Comparison of ENCODE assay signal across 9 cellular contexts in the genomic region with DNA sequence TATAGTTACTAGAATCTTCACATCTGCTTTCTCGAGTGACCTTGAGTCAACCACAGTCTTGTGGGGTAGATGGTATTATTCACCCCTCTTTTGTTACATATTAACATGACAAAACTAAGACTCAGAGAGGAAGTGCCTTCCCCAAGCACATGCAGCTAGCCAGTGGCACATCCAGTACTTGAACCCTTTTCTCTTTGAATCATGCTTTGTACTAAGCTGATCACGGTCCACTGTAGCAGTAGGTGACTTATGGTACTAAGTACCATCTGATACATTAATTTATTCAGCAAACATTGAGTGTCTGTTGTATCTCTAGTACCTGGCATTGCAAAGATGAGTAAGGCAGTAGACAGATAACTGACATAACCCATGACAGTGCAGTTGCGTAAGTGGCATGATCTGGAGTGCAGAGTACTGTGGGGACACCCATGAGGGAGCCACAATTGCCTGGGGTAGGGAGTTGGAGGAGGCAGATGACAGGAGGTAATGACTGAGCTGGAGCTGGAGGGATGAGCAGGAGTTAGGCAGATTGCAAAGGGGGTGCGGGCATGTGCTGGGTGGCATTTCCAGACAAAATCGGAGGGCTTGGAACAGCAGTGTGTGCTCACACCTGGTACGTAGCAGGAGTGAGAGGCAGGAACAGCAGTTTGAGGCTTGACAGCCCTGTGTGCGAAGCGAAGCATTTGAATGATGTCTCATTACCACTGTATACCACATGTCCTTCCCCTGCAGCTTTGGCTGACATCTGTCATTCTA. TPM values are rescaled to one million over a fixed set of nuclear protein-coding genes. Genes with fewer than 3 reads are reported as not detected.
A peak's percentile ranks its signal among the peaks of the same experiment; 100 is the strongest.
DNase-seq lines count a peak whose midpoint lies in the region; ATAC-seq and TF ChIP-seq lines count a peak whose summit lies in the region.
"Had no signal": no experiment of that assay in that cellular context is flagged by ENCODE, and none has a peak within 500 bp of the region (broad histone marks: within the 10 kb centered on the region; RNA-seq: fewer than 3 reads in every experiment).

No MANE protein-coding gene starts in this region.

- TF ChIP-seq CTCF in choroid plexus epithelial cell (conservative IDR thresholded peaks at IDR 0.05; ENCODE audit: low read depth, low read length) (no peak), stomach (IDR thresholded peaks at IDR 0.05) (no peak)

- no peak overlapping the region for H3K4me3 ChIP-seq in BLaER1 treated with 17β-estradiol and CSF1 and Interleukin-3, amounts not matched to agents 10 nM and 100 nM
- H3K4me3 ChIP-seq in choroid plexus epithelial cell (ENCODE audit: low read depth, low read length) (no peak overlapping the region), stomach (no peak overlapping the region)
- H3K4me3 ChIP-seq: skin epidermis had no signal

- peak; percentile 90 for ATAC-seq in GM19438 (IDR thresholded peaks at IDR 0.05; ENCODE audit: low read depth, unreplicated experiment)
- ATAC-seq in HG03442 (IDR thresholded peaks at IDR 0.05; ENCODE audit: unreplicated experiment): peak; percentile 68

- DNase-seq in choroid plexus epithelial cell (ENCODE audit: low read depth) (peak; percentile 21), stomach (no peak), NCI-H1048 (lab: John Stamatoyannopoulos, UW) (no peak), cerebellum (ENCODE audit: low spot score) (no peak)
- DNase-seq in activated CD8-positive, alpha-beta memory T cell treated with anti-CD3 and anti-CD28 coated beads, Interleukin-2, amount 50 U/mL, for 48 hours: no peak

- whole genome bisulfite sequencing in stomach, 5 donors: 81 to 88% (median 83%) methylated on average over 8 of the region's 8 CpGs

- peaks cover 0 to 25% (median 7%) of the 10 kb centered on the region in 11 experiments; a peak in 13 of 22 replicates for H3K36me3 ChIP-seq in BLaER1 treated with 17β-estradiol and CSF1 and Interleukin-3, amounts not matched to agents 10 nM and 100 nM
- H3K36me3 ChIP-seq in stomach: no peaks in the 10 kb centered on the region

- TF ChIP-seq POLR2A in stomach (IDR thresholded peaks at IDR 0.05): no peak

- H3K27me3 ChIP-seq in BLaER1 treated with 17β-estradiol and CSF1 and Interleukin-3, amounts not matched to agents 10 nM and 100 nM: no peaks in the 10 kb centered on the region
- H3K27me3 ChIP-seq in stomach: no peaks in the 10 kb centered on the region

- H4K20me1 ChIP-seq in BLaER1 treated with 17β-estradiol and CSF1 and Interleukin-3, amounts not matched to agents 10 nM and 100 nM: peaks cover 0 to 93% (median 63%) of the 10 kb centered on the region in 11 experiments; a peak in 18 of 22 replicates

- peak overlapping the region; percentile 22 to 95 (median 86) for H3K4me2 ChIP-seq in BLaER1 treated with 17β-estradiol and CSF1 and Interleukin-3, amounts not matched to agents 10 nM and 100 nM

- intact Hi-C loops in stomach (cut with DNase I; ENCODE audit: low total_unique reads): no loop called here

- H3K4me1 ChIP-seq in BLaER1 treated with 17β-estradiol and CSF1 and Interleukin-3, amounts not matched to agents 10 nM and 100 nM: peaks cover 70 to 88% (median 75%) of the 10 kb centered on the region in 10 experiments
- H3K4me1 ChIP-seq in stomach: peaks cover 15 to 66% (median 30%) of the 10 kb centered on the region in 4 donors

- peak overlapping the region in 8 of 11 experiments; percentile 12 to 97 (median 70); a peak in 13 of 22 replicates for H3K27ac ChIP-seq in BLaER1 treated with 17β-estradiol and CSF1 and Interleukin-3, amounts not matched to agents 10 nM and 100 nM
- H3K27ac ChIP-seq in stomach: no peak overlapping the region

- TF ChIP-seq EP300 in stomach (IDR thresholded peaks at IDR 0.05): no peak

- H3K9me3 ChIP-seq in BLaER1 treated with 17β-estradiol and CSF1 and Interleukin-3, amounts not matched to agents 10 nM and 100 nM (replicated peaks in 1 of 11): peaks cover 0 to 12% (median 0%) of the 10 kb centered on the region in 11 experiments; a peak in 4 of 22 replicates
- H3K9me3 ChIP-seq in stomach: no peaks in the 10 kb centered on the region

- H3K9ac ChIP-seq in BLaER1 treated with 17β-estradiol and CSF1 and Interleukin-3, amounts not matched to agents 10 nM and 100 nM: no peak overlapping the region; a peak in 2 of 22 replicates

RNA-seq across cellular contexts. Expression of gene UCK2, which starts 29.8 kb away (rescaled TPM):
- total RNA-seq in stomach: 10 to 100 TPM; 12.3 to 72.8 (median 40.4) TPM
- 10 to 100 TPM; 16.5 to 21.5 (median 20.5) TPM for polyA plus RNA-seq in stomach
- total RNA-seq in cerebellum: 54.1 TPM

Comparison
In these comparisons a context has a peak if more than half of its experiments do, and no peak if none do; other contexts are left out.
1. H3K27ac ChIP-seq: peak in BLaER1 treated with 17β-estradiol and CSF1 and Interleukin-3, amounts not matched to agents 10 nM and 100 nM (8 of 11); none in stomach (0 of 5).